In genomic region chr6:113184291-113184690, GRCh38 we compare ENCODE assay signal across 16 cellular contexts.
DNase-seq lines count a peak whose midpoint lies in the region; ATAC-seq and TF ChIP-seq lines count a peak whose summit lies in the region.
"Had no signal": no experiment of that assay in that cellular context is flagged by ENCODE, and none has a peak within 500 bp of the region (broad histone marks: within the 10 kb centered on the region; RNA-seq: fewer than 3 reads in every experiment).

No MANE protein-coding gene starts in this region.

- H3K4me1 ChIP-seq in foreskin keratinocyte: peaks cover 12% of the 10 kb centered on the region
- H3K4me1 ChIP-seq in sigmoid colon: peaks cover 0 to 7% (median 2%) of the 10 kb centered on the region in 4 donors
- no peaks in the 10 kb centered on the region for H3K4me1 ChIP-seq in aorta (ENCODE audit: control insufficient read depth in 1 of 2, insufficient read depth in 2 of 2, low read length in 2 of 2)
- H3K4me1 ChIP-seq: right lobe of liver had no signal

- TF ChIP-seq EP300 in sigmoid colon (IDR thresholded peaks at IDR 0.05): no peak

- no peak for TF ChIP-seq CTCF in foreskin keratinocyte (conservative IDR thresholded peaks at IDR 0.05)
- no peak for TF ChIP-seq CTCF in sigmoid colon (IDR thresholded peaks at IDR 0.05)

- H3K27ac ChIP-seq in foreskin keratinocyte (no peak overlapping the region), sigmoid colon (peak overlapping the region in 3 of 4 donors; percentile 10 to 32 (median 20)), aorta (ENCODE audit: low read depth in 1 of 2, low read length in 2 of 2) (no peak overlapping the region)
- H3K27ac ChIP-seq: right lobe of liver had no signal

- H3K4me3 ChIP-seq in sigmoid colon (no peak overlapping the region), aorta (ENCODE audit: low read length in 2 of 2) (no peak overlapping the region)
- H3K4me3 ChIP-seq: right lobe of liver had no signal

- no peaks in the 10 kb centered on the region for H3K9me3 ChIP-seq in sigmoid colon
- H3K9me3 ChIP-seq in aorta (ENCODE audit: control insufficient read depth, low read length): no peaks in the 10 kb centered on the region
- H3K9me3 ChIP-seq: right lobe of liver had no signal

- no peak for TF ChIP-seq POLR2A in sigmoid colon (IDR thresholded peaks at IDR 0.05)

- H3K36me3 ChIP-seq in sigmoid colon: no peaks in the 10 kb centered on the region
- H3K36me3 ChIP-seq in aorta (ENCODE audit: control insufficient read depth in 1 of 2, insufficient read depth in 2 of 2, low read length in 1 of 2): no peaks in the 10 kb centered on the region
- H3K36me3 ChIP-seq: right lobe of liver had no signal

- ATAC-seq in SK-N-SH treated with all-trans-retinoic acid at 6 μM for 48 hours (peak; percentile 69), foreskin keratinocyte (no peak), HG03521 (IDR thresholded peaks at IDR 0.05; ENCODE audit: unreplicated experiment) (no peak), aorta (ENCODE audit: low FRiP score) (no peak)
- ATAC-seq: naive thymus-derived CD8-positive, alpha-beta T cell; right lobe of liver had no signal

- H3K27me3 ChIP-seq in foreskin keratinocyte: no peaks in the 10 kb centered on the region
- H3K27me3 ChIP-seq in sigmoid colon: no peaks in the 10 kb centered on the region
- no peaks in the 10 kb centered on the region for H3K27me3 ChIP-seq in aorta (ENCODE audit: control insufficient read depth in 1 of 2, insufficient read depth in 2 of 2, low read length in 1 of 2)
- H3K27me3 ChIP-seq: right lobe of liver had no signal

- peak; percentile 97 for DNase-seq in GM04503 (ENCODE audit: low read depth)
- DNase-seq in foreskin keratinocyte: peak; percentile 18 to 50
- DNase-seq in sigmoid colon: no peak
- DNase-seq in activated effector memory CD4-positive, alpha-beta T cell treated with Interleukin-2 at 50 U/mL for 16 hours: no peak
- DNase-seq in activated CD8-positive, alpha-beta memory T cell treated with anti-CD3 and anti-CD28 coated beads, Interleukin-2, amount 50 U/mL, for 4 hours: no peak
- no peak for DNase-seq in aorta
- DNase-seq: GF-D8; GOT3; Kasumi-1; naive thymus-derived CD8-positive, alpha-beta T cell; NCI-H2029; NCI-H748 treated with DMSO at 0.1 percent for 48 hours; right lobe of liver; T1000 had no signal

- WGBS in sigmoid colon, 2 donors: 85 to 87% methylated on average over 3 of the region's 3 CpGs
- 22 to 23% methylated on average over 3 of the region's 3 CpGs for WGBS in aorta, 2 donors

- intact Hi-C loops in sigmoid colon (cut with DNase I): no loop called here
- intact Hi-C loops in aorta (cut with DNase I): no loop called here

TF ChIP-seq in SK-N-SH treated with all-trans-retinoic acid at 6 μM for 48 hours, 23 proteins besides CTCF, POLR2A, EP300 and RAD21:
- no peak for TF ChIP-seq POU6F1 (CRISPR knock-in tag; IDR thresholded peaks at IDR 0.05; ENCODE audit: borderline replicate concordance, low read depth)
- no peak for TF ChIP-seq PPARA (CRISPR knock-in tag; IDR thresholded peaks at IDR 0.05; ENCODE audit: borderline replicate concordance)
- TF ChIP-seq ZNF565 (CRISPR knock-in tag; conservative IDR thresholded peaks at IDR 0.05; ENCODE audit: low read depth): no peak
- TF ChIP-seq BACH2 (CRISPR knock-in tag; IDR thresholded peaks at IDR 0.05; ENCODE audit: borderline replicate concordance): no peak
- no peak for TF ChIP-seq TCF4 (CRISPR knock-in tag; IDR thresholded peaks at IDR 0.05; ENCODE audit: borderline replicate concordance)
- no peak for TF ChIP-seq CREB5 (CRISPR knock-in tag; IDR thresholded peaks at IDR 0.05; ENCODE audit: low read depth)
- no peak for TF ChIP-seq ESRRG (CRISPR knock-in tag; IDR thresholded peaks at IDR 0.05)
- TF ChIP-seq ISL1 (CRISPR knock-in tag; IDR thresholded peaks at IDR 0.05): no peak

Comparison
In these comparisons a context has a peak if more than half of its experiments do, and no peak if none do; other contexts are left out.
1. DNase-seq: peak in GM04503 (single experiment) and foreskin keratinocyte (2 of 2); none in sigmoid colon (single experiment), activated effector memory CD4-positive, alpha-beta T cell treated with Interleukin-2 at 50 U/mL for 16 hours (single experiment), activated CD8-positive, alpha-beta memory T cell treated with anti-CD3 and anti-CD28 coated beads, Interleukin-2, amount 50 U/mL, for 4 hours (single experiment) and aorta (0 of 2).
2. H3K27ac ChIP-seq: peak in sigmoid colon (3 of 4); none in foreskin keratinocyte (single experiment) and aorta (0 of 2).